In the genomic region with DNA sequence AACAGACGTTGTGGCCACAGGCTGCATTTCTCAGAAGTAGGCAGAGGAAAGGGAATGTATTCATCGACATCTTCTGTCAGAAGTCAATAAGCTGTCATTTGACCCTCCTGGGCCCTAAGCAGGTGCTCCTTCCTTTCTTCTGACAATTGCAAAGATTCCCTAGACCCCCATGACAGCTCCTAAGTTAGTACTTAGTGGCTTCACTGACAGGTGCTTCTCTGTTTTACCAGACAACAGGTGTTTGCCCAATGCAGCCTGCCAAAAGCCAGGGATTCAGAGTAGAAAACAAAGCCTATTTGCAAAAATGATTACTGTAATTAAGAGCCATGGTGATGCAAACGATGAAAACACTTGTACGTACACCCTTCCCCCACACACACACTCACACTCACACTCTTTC, we compare ENCODE assay signal across 1 cellular context.
TF ChIP-seq lines count a peak whose summit lies in the region.

No MANE protein-coding gene starts in this region.

TF ChIP-seq in IMR-90, 13 proteins besides CTCF, POLR2A, EP300 and RAD21 (continued from another document):
- TF ChIP-seq, protein P1, sequence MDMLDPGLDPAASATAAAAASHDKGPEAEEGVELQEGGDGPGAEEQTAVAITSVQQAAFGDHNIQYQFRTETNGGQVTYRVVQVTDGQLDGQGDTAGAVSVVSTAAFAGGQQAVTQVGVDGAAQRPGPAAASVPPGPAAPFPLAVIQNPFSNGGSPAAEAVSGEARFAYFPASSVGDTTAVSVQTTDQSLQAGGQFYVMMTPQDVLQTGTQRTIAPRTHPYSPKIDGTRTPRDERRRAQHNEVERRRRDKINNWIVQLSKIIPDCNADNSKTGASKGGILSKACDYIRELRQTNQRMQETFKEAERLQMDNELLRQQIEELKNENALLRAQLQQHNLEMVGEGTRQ (IDR thresholded peaks at IDR 0.05; ENCODE audit: low read depth, low read length), result no peak
